22 cellular contexts compared by ENCODE assay signal in genomic region chr2:32012872-32013271, GRCh38. TPM values are rescaled to one million over a fixed set of nuclear protein-coding genes. Genes with fewer than 3 reads are reported as not detected.
DNase-seq lines count a peak whose midpoint lies in the region; ATAC-seq and TF ChIP-seq lines count a peak whose summit lies in the region.
"Had no signal": no experiment of that assay in that cellular context is flagged by ENCODE, and none has a peak within 500 bp of the region (broad histone marks: within the 10 kb centered on the region; RNA-seq: fewer than 3 reads in every experiment).

No MANE protein-coding gene starts in this region.

- H3K4me1 ChIP-seq in SK-N-SH (ENCODE audit: control insufficient read depth in 1 of 2, insufficient read depth in 2 of 2, low read depth in 1 of 2, low read length in 1 of 2): peaks cover 0 to 7% of the 10 kb centered on the region in 2 experiments; a peak in 2 of 4 replicates
- peaks cover 21% of the 10 kb centered on the region for H3K4me1 ChIP-seq in CD4-positive, alpha-beta memory T cell (ENCODE audit: insufficient read depth, low read length)
- H3K4me1 ChIP-seq: SJCRH30 had no signal

- H3K27ac Mint-ChIP-seq in CD4-positive, alpha-beta memory T cell: peak overlapping the region in 5 of 7 donors; percentile 2 to 95 (median 69)
- H3K27ac Mint-ChIP-seq in natural killer cell: peak overlapping the region; percentile 36 to 89

- peaks cover 10 to 26% of the 10 kb centered on the region in 2 donors for H3K36me3 Mint-ChIP-seq in CD4-positive, alpha-beta memory T cell
- H3K36me3 Mint-ChIP-seq in natural killer cell: no peaks in the 10 kb centered on the region

- no peak overlapping the region for H3K4me3 ChIP-seq in SK-N-SH (ENCODE audit: low read depth in 2 of 2, low read length in 1 of 2)
- no peak overlapping the region for H3K4me3 ChIP-seq in CD4-positive, alpha-beta memory T cell (ENCODE audit: low read length in 2 of 2)
- H3K4me3 ChIP-seq: BLaER1, SJCRH30, transverse colon had no signal

- no peak overlapping the region for H3K27ac ChIP-seq in SK-N-SH (ENCODE audit: low read depth in 2 of 2, low read length in 1 of 2)
- H3K27ac ChIP-seq in CD4-positive, alpha-beta memory T cell (ENCODE audit: low read depth, low read length): no peak overlapping the region
- peak overlapping the region; percentile 26 for H3K27ac ChIP-seq in angular gyrus (ENCODE audit: low read depth, low read length)
- H3K27ac ChIP-seq: BLaER1, SJCRH30, transverse colon had no signal

- H4K20me1 ChIP-seq in SK-N-SH (ENCODE audit: insufficient read depth): peaks cover 17% of the 10 kb centered on the region

- no peak for DNase-seq in SK-N-SH
- DNase-seq in CD4-positive, alpha-beta memory T cell: no peak
- DNase-seq in natural killer cell: no peak
- DNase-seq in NCI-H345 treated with DMSO at 0.1 percent for 48 hours (lab: John Stamatoyannopoulos, UW; ENCODE audit: unreplicated experiment): no peak
- no peak for DNase-seq in NCI-H146 treated with DMSO at 0.1 percent for 48 hours (lab: John Stamatoyannopoulos, UW; ENCODE audit: unreplicated experiment)
- DNase-seq: activated effector memory CD4-positive, alpha-beta T cell treated with Interleukin-2 at 50 U/mL for 16 hours; amygdala; central memory CD4-positive, alpha-beta T cell; DMS53; effector memory CD4-positive, alpha-beta T cell; glutamatergic neuron; left ventricle myocardium superior; NCI-H1417 treated with DMSO at 0.1 percent for 48 hours; NCI-H774; PC-3; SJCRH30; stimulated activated CD4-positive, alpha-beta T cell treated with anti-CD3 and anti-CD28 coated beads, Interleukin-12 subunit alpha, Interleukin-12 subunit beta, amount 100 ng/mL, for 4 hours; transverse colon had no signal

- ATAC-seq in SK-N-SH treated with all-trans-retinoic acid at 6 μM for 48 hours: no peak
- ATAC-seq in natural killer cell: no peak
- no peak for ATAC-seq in HG02678 (IDR thresholded peaks at IDR 0.05; ENCODE audit: unreplicated experiment)
- ATAC-seq: left ventricle myocardium superior, PC-3 had no signal

- no peaks in the 10 kb centered on the region for H3K9me3 ChIP-seq in SK-N-SH
- no peaks in the 10 kb centered on the region for H3K9me3 ChIP-seq in CD4-positive, alpha-beta memory T cell (ENCODE audit: control insufficient read depth in 1 of 2, low read length in 2 of 2)
- H3K9me3 ChIP-seq: BLaER1, SJCRH30, transverse colon had no signal

- H3K4me3 Mint-ChIP-seq in CD4-positive, alpha-beta memory T cell: peak overlapping the region in 2 of 8 donors; percentile 47 to 52
- peak overlapping the region; percentile 2 for H3K4me3 Mint-ChIP-seq in natural killer cell

- H3K4me1 Mint-ChIP-seq in CD4-positive, alpha-beta memory T cell: peaks cover 17 to 31% (median 19%) of the 10 kb centered on the region in 4 donors
- H3K4me1 Mint-ChIP-seq in natural killer cell: peaks cover 19 to 27% of the 10 kb centered on the region in 2 donors

- H3K27me3 Mint-ChIP-seq in CD4-positive, alpha-beta memory T cell: no peaks in the 10 kb centered on the region
- no peaks in the 10 kb centered on the region for H3K27me3 Mint-ChIP-seq in natural killer cell (ENCODE audit: low read depth in 2 of 2)

- intact Hi-C loops in CD4-positive, alpha-beta memory T cell (cut with micrococcal nuclease): no loop called here
- intact Hi-C loops in natural killer cell (cut with micrococcal nuclease): no loop called here

- TF ChIP-seq CTCF in SK-N-SH (IDR thresholded peaks at IDR 0.05) (no peak), natural killer cell (IDR thresholded peaks at IDR 0.05) (no peak)

- no peak overlapping the region for H3K9ac ChIP-seq in SK-N-SH
- H3K9ac ChIP-seq: BLaER1 had no signal

- WGBS in SK-N-SH (ENCODE audit: low lambda C conversion rate): 84% methylated on average over 1 of the region's 1 CpG

- TF ChIP-seq RAD21 in SK-N-SH (IDR thresholded peaks at IDR 0.05; ENCODE audit: low read length): no peak

- CTCF ChIA-PET in SK-N-SH (lab: Yijun Ruan, JAX): interaction anchor here (1.0 to 1.3 kb wide), 2 partner anchors 10 to 50 kb away, joined by 3 to 4 read pairs; partner anchors contain the start of gene SPAST
- CTCF ChIA-PET in CD4-positive, alpha-beta memory T cell (lab: Charles Lee; ENCODE audit: partially characterized antibody): interaction anchor here (0.8 to 1.1 kb wide), 3 partner anchors 8 to 27 kb away, joined by 4 to 6 read pairs (median 4); partner anchors contain the start of gene DPY30

- H3K9me3 Mint-ChIP-seq in CD4-positive, alpha-beta memory T cell: no peaks in the 10 kb centered on the region
- H3K9me3 Mint-ChIP-seq in natural killer cell: no peaks in the 10 kb centered on the region

- TF ChIP-seq EP300 in SK-N-SH (IDR thresholded peaks at IDR 0.05; ENCODE audit: borderline replicate concordance in 1 of 2, low read depth in 1 of 2, low read length in 1 of 2): no peak

- H3K9me2 ChIP-seq in SK-N-SH: no peaks in the 10 kb centered on the region

- H3K4me2 ChIP-seq in SK-N-SH: no peak overlapping the region
- H3K4me2 ChIP-seq: BLaER1 had no signal

- H3K27me3 ChIP-seq in SK-N-SH (ENCODE audit: insufficient read depth): no peaks in the 10 kb centered on the region
- no peaks in the 10 kb centered on the region for H3K27me3 ChIP-seq in CD4-positive, alpha-beta memory T cell (ENCODE audit: insufficient read depth, low read length)
- H3K27me3 ChIP-seq: BLaER1, SJCRH30, transverse colon had no signal

- no peak overlapping the region for H2AFZ ChIP-seq in SK-N-SH (ENCODE audit: low read depth)

- no peaks in the 10 kb centered on the region for H3F3A ChIP-seq in SK-N-SH (replicated peaks; ENCODE audit: insufficient read depth)

- H3K36me3 ChIP-seq in SK-N-SH (replicated peaks in 1 of 2; ENCODE audit: control insufficient read depth in 1 of 2, insufficient read depth in 2 of 2, low read length in 1 of 2): peaks cover 0 to 3% of the 10 kb centered on the region in 2 experiments
- H3K36me3 ChIP-seq in CD4-positive, alpha-beta memory T cell (ENCODE audit: insufficient read depth, low read length): no peaks in the 10 kb centered on the region
- H3K36me3 ChIP-seq: SJCRH30, transverse colon had no signal

- POLR2A ChIA-PET in SK-N-SH (lab: Yijun Ruan, JAX): interaction anchor here (0.5 to 1.0 kb wide), 2 partner anchors 26 to 48 kb away, joined by 4 to 5 read pairs; partner anchors contain the start of gene DPY30
- POLR2A ChIA-PET in CD4-positive, alpha-beta memory T cell (lab: Charles Lee; ENCODE audit: partially characterized antibody): interaction anchor here (1.3 to 3.6 kb wide), 4 partner anchors 10 to 344 kb away, joined by 3 to 33 read pairs (median 8); partner anchors contain the start of genes BIRC6, DPY30 and SPAST

- H3K79me2 ChIP-seq in SK-N-SH (ENCODE audit: insufficient read depth): peaks cover 19% of the 10 kb centered on the region

TF ChIP-seq in SK-N-SH treated with all-trans-retinoic acid at 6 μM for 48 hours, 23 proteins besides CTCF, POLR2A, EP300 and RAD21:
- no peak for TF ChIP-seq ZNF8 (CRISPR knock-in tag; IDR thresholded peaks at IDR 0.05)
- TF ChIP-seq ZNF565 (CRISPR knock-in tag; conservative IDR thresholded peaks at IDR 0.05; ENCODE audit: low read depth): no peak
- 0 out of 2 replicates have a peak, but pooled peaks have one; percentile 18 for TF ChIP-seq ISL1 (CRISPR knock-in tag; IDR thresholded peaks at IDR 0.05)

TF ChIP-seq in SK-N-SH, 30 proteins besides CTCF, POLR2A, EP300 and RAD21:
- TF ChIP-seq POLR2AphosphoS5 (IDR thresholded peaks at IDR 0.05; ENCODE audit: low read depth, low read length) (no peak), SMC3 (IDR thresholded peaks at IDR 0.05; ENCODE audit: low read depth, low read length) (no peak), MAX (IDR thresholded peaks at IDR 0.05; ENCODE audit: low read depth) (no peak), MXI1 (IDR thresholded peaks at IDR 0.05; ENCODE audit: low read depth, low read length) (no peak), NRF1 (IDR thresholded peaks at IDR 0.05; ENCODE audit: low read depth, low read length) (no peak)

RNA-seq across cellular contexts. Expression of gene MEMO1, which starts 2.1 kb away (rescaled TPM):
- 54.3 and 66.7 TPM in 2 replicates for polyA plus RNA-seq in SK-N-SH (2012; rRNA removed)
- 64.9 TPM in 2 replicates for polyA plus RNA-seq in SK-N-SH (2012; cell fraction: cytosol; rRNA removed)
- 27.5 and 56.0 TPM in 2 replicates for polyA plus RNA-seq in SK-N-SH (2012; cell fraction: nucleus; rRNA removed)
- total RNA-seq in CD4-positive, alpha-beta memory T cell: 10 to 100 TPM; 42.0 to 45.1 TPM
- polyA plus RNA-seq in CD4-positive, alpha-beta memory T cell: 10 to 100 TPM; 31.0 to 42.7 TPM
- total RNA-seq in natural killer cell: 10 to 100 TPM; 48.6 to 51.9 (median 51.7) TPM

RNA-seq across cellular contexts. Expression of gene DPY30, which starts 26.7 kb away (rescaled TPM):
- polyA plus RNA-seq in SK-N-SH (2012; rRNA removed): 130 and 155 TPM in 2 replicates
- polyA plus RNA-seq in SK-N-SH (2012; cell fraction: cytosol; rRNA removed): 174 and 220 TPM in 2 replicates
- polyA plus RNA-seq in SK-N-SH (2012; cell fraction: nucleus; rRNA removed): 35.9 and 39.7 TPM in 2 replicates
- 10 to 100 TPM; 50.0 to 51.3 TPM for total RNA-seq in CD4-positive, alpha-beta memory T cell
- 100 to 1,000 TPM; 167 to 233 TPM for polyA plus RNA-seq in CD4-positive, alpha-beta memory T cell
- total RNA-seq in natural killer cell: 10 to 100 TPM; 24.3 to 36.6 (median 25.7) TPM

RNA-seq across cellular contexts. Expression of gene SPAST, which starts 50.5 kb away (rescaled TPM):
- 6.1 and 6.8 TPM in 2 replicates for polyA plus RNA-seq in SK-N-SH (2012; rRNA removed)
- polyA plus RNA-seq in SK-N-SH (2012; cell fraction: cytosol; rRNA removed): 10.6 and 12.7 TPM in 2 replicates
- polyA plus RNA-seq in SK-N-SH (2012; cell fraction: nucleus; rRNA removed): 3.1 and 4.9 TPM in 2 replicates
- total RNA-seq in CD4-positive, alpha-beta memory T cell: 10 to 100 TPM; 22.5 to 23.2 TPM
- 10 to 100 TPM; 11.2 to 15.3 TPM for polyA plus RNA-seq in CD4-positive, alpha-beta memory T cell
- 10 to 100 TPM; 16.8 to 27.5 (median 22.5) TPM for total RNA-seq in natural killer cell
